Comparison of ENCODE assay signal across 1 cellular context in genomic region chr16:67540756-67541155, GRCh38.
TF ChIP-seq lines count a peak whose summit lies in the region.

No MANE protein-coding gene starts in this region.

TF ChIP-seq in GM12878, 131 proteins besides CTCF, POLR2A, EP300 and RAD21:
- TF ChIP-seq ZNF217 (IDR thresholded peaks at IDR 0.05): no peak
- no peak for TF ChIP-seq MYB (IDR thresholded peaks at IDR 0.05; ENCODE audit: borderline replicate concordance, low read depth, low read length)
- peak; percentile 44; the same call in 1 of the 2 replicates for TF ChIP-seq NR2F1 (conservative IDR thresholded peaks at IDR 0.05)
- TF ChIP-seq POU2F2 (IDR thresholded peaks at IDR 0.05; ENCODE audit: borderline replicate concordance, low read depth, low read length): no peak
- TF ChIP-seq TCF7 (IDR thresholded peaks at IDR 0.05; ENCODE audit: borderline replicate concordance): no peak
